Comparison of ENCODE assay signal across 24 cellular contexts in the genomic region with DNA sequence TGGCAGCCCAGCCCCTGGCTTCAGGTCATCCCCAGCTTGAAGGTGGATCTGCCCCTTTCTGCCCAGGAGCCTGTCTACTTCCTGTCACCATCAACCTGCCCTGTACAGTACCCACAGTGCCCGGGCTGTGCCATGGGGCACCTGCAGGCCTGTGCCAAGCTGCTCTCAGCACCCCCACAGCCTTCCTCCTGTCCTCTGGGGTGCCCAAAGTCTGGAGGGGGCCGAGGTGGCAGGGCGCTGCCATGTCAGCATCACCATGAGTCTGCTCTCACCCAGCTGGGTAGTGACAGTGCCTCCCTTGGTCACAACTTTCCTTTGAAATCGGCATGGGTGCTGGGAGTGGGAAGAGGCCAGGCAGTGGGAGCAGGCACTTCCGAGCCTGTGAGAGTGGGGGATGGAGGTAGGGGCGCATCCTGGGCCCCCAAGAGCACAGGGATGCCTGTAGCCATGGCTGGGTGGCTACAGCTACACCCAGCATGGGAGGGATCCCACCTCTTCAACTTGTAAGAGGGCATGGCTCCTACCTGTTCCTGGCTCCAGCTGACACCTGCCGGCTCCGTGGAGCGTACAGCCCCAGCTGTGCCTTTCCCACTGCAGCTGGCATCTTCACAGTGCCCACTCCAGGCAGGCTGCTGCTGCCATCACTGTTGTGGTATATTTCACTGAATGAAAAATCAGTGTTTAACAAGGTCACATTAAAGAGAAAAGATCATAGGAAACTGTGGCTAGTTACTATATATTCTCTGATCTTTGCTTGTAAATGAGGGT.
"Had no signal": no experiment of that assay in that cellular context is flagged by ENCODE, and none has a peak within 500 bp of the region (broad histone marks: within the 10 kb centered on the region; RNA-seq: fewer than 3 reads in every experiment).

No MANE protein-coding gene starts in this region.

- DNase-seq: cortex of kidney; foreskin fibroblast; gastrocnemius medialis; head of caudate nucleus; left ventricle myocardium superior; lower lobe of right lung; natural killer cell; stimulated activated CD4-positive, alpha-beta T cell treated with anti-CD3 and anti-CD28 coated beads, Interleukin-12 subunit alpha, Interleukin-12 subunit beta, amount 100 ng/mL, for 4 hours; stimulated activated CD4-positive, alpha-beta T cell treated with anti-CD3 and anti-CD28 coated beads, Interleukin-1b, Interleukin-23, amount 100 ng/mL, for 48 hours; stimulated activated CD4-positive, alpha-beta T cell treated with anti-CD3 and anti-CD28 coated beads, Interleukin-4, amount 100 ng/mL, for 1 hour; stimulated activated CD8-positive, alpha-beta memory T cell treated with anti-CD3 and anti-CD28 coated beads, Interleukin-4, amount 100 ng/mL, for 48 hours; stimulated activated naive CD4-positive, alpha-beta T cell; stimulated activated naive CD8-positive, alpha-beta T cell treated with anti-CD3 and anti-CD28 coated beads, Interleukin-15, amount 100 ng/mL, for 72 hours; transverse colon had no signal

- H3K27me3 Mint-ChIP-seq: progenitor cell of endocrine pancreas; stimulated activated naive CD8-positive, alpha-beta T cell treated with anti-CD3 and anti-CD28 coated beads, Interleukin-15, amount 100 ng/mL, for 72 hours had no signal

- H3K9ac ChIP-seq: parathyroid adenoma had no signal

- H3K9me3 ChIP-seq: gastrocnemius medialis, lower lobe of right lung, neutrophil, right atrium auricular region, suprapubic skin, transverse colon, vagina had no signal

- ATAC-seq: esophagus mucosa; gastrocnemius medialis; left ventricle myocardium superior; lower lobe of right lung; natural killer cell; sciatic nerve; stimulated activated naive CD8-positive, alpha-beta T cell treated with anti-CD3 and anti-CD28 coated beads, Interleukin-15, amount 100 ng/mL, for 72 hours had no signal

- H3K4me2 ChIP-seq: smooth muscle cell had no signal

- H3K4me1 ChIP-seq: lower lobe of right lung, parathyroid adenoma, right atrium auricular region, suprapubic skin, vagina had no signal

- H3K27ac ChIP-seq: epithelial cell of prostate, gastrocnemius medialis, lower lobe of right lung, neutrophil, parathyroid adenoma, right atrium auricular region, suprapubic skin, transverse colon, vagina had no signal

- H2AFZ ChIP-seq: parathyroid adenoma had no signal

- H3K27me3 ChIP-seq: gastrocnemius medialis, neutrophil, right atrium auricular region, suprapubic skin, transverse colon, vagina had no signal

- H3K4me3 Mint-ChIP-seq: natural killer cell; stimulated activated naive CD8-positive, alpha-beta T cell treated with anti-CD3 and anti-CD28 coated beads, Interleukin-15, amount 100 ng/mL, for 72 hours had no signal

- H3K4me3 ChIP-seq: gastrocnemius medialis, lower lobe of right lung, right atrium auricular region, smooth muscle cell, suprapubic skin, transverse colon, vagina had no signal

- H3K27ac Mint-ChIP-seq: progenitor cell of endocrine pancreas had no signal

- H3K4me1 Mint-ChIP-seq: stimulated activated naive CD8-positive, alpha-beta T cell treated with anti-CD3 and anti-CD28 coated beads, Interleukin-15, amount 100 ng/mL, for 72 hours had no signal
